Comparison of ENCODE assay signal across 8 cellular contexts in the genomic region with DNA sequence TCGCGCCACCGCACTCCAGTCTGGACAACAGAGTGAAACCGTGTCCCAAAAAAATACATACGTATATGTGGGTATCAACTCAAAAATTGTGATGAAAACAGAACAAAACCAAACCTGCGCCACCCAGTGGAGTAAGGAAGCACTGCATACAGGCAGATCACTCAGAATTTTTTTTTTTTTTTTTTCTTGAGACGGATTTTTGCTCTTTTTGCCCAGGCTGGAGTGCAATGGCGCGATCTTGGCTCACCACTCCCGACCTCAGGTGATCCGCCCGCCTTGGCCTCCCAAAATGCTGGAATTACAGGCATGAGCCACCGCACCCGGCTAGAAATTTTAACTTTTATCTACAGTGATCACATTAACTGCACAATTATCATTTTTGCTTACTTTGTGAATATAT. TPM values are rescaled to one million over a fixed set of nuclear protein-coding genes. Genes with fewer than 3 reads are reported as not detected.
DNase-seq lines count a peak whose midpoint lies in the region; ATAC-seq and TF ChIP-seq lines count a peak whose summit lies in the region.

No MANE protein-coding gene starts in this region.

- H3K4me2 ChIP-seq in OCI-LY1 (ENCODE audit: low read length), result peak overlapping the region; percentile 43; the same call in 1 of the 2 replicates

- TF ChIP-seq CTCF in OCI-LY1 (IDR thresholded peaks at IDR 0.05; ENCODE audit: low read length), result peak; percentile 76
- peak; percentile 79 for TF ChIP-seq CTCF in foreskin fibroblast (IDR thresholded peaks at IDR 0.05; ENCODE audit: low read depth, low read length)
- TF ChIP-seq CTCF in upper lobe of left lung (IDR thresholded peaks at IDR 0.05), result peak; percentile 61 to 90 (median 74)

- no peak for TF ChIP-seq EP300 in upper lobe of left lung (IDR thresholded peaks at IDR 0.05)

- no peak overlapping the region for H3K27ac ChIP-seq in OCI-LY1 (ENCODE audit: low read depth, low read length, poor library complexity, severe bottlenecking)
- no peak overlapping the region for H3K27ac ChIP-seq in upper lobe of left lung

- no peak overlapping the region for H3K9ac ChIP-seq in OCI-LY1 (ENCODE audit: low read length)

- WGBS in upper lobe of left lung, 2 donors, result 32 to 38% methylated on average over 14 of the region's 14 CpGs

- in situ Hi-C loops in ACHN (cut with HindIII; ENCODE audit: low pct_ligation_motif_present, low pct_unique_long_range_greater_than_20kb, low sequenced_read_pairs), result no loop called here

- TF ChIP-seq POLR2A in upper lobe of left lung (IDR thresholded peaks at IDR 0.05), result no peak

- H3F3A ChIP-seq in OCI-LY1 (ENCODE audit: insufficient read depth, low read length), result no peaks in the 10 kb centered on the region

- ATAC-seq in GM18867 (IDR thresholded peaks at IDR 0.05; ENCODE audit: unreplicated experiment) (peak; percentile 72), upper lobe of left lung (ENCODE audit: low FRiP score in 2 of 2) (peak in 1 of 2 donors; percentile 84)

- H3K27me3 ChIP-seq in OCI-LY1 (ENCODE audit: insufficient read depth, low read length) (no peaks in the 10 kb centered on the region), upper lobe of left lung (no peaks in the 10 kb centered on the region)

- no peaks in the 10 kb centered on the region for H3K4me1 ChIP-seq in OCI-LY1 (ENCODE audit: insufficient read depth, low read length, severe bottlenecking)
- H3K4me1 ChIP-seq in upper lobe of left lung, result peaks cover 0 to 10% (median 7%) of the 10 kb centered on the region in 4 donors

- H3K9me3 ChIP-seq in OCI-LY1 (ENCODE audit: low read length), result no peaks in the 10 kb centered on the region
- no peaks in the 10 kb centered on the region for H3K9me3 ChIP-seq in upper lobe of left lung

- H3K79me2 ChIP-seq in OCI-LY1 (ENCODE audit: insufficient read depth, low read length), result no peaks in the 10 kb centered on the region

- H3K36me3 ChIP-seq in OCI-LY1 (ENCODE audit: insufficient read depth, low read length), result no peaks in the 10 kb centered on the region
- no peaks in the 10 kb centered on the region for H3K36me3 ChIP-seq in upper lobe of left lung

- intact Hi-C loops in posterior cingulate gyrus (cut with DNase I), result loop anchor here (1.0 to 10.0 kb wide), 2 partner anchors 136 to 472 kb away; no protein-coding TSS in a partner anchor

- H2AFZ ChIP-seq in OCI-LY1 (ENCODE audit: low read length), result no peak overlapping the region

- no peaks in the 10 kb centered on the region for H3K9me2 ChIP-seq in OCI-LY1 (ENCODE audit: low read depth, low read length)

- peak; percentile 54 for DNase-seq in ACHN
- DNase-seq in activated T-cell treated with anti-CD3 and anti-CD28 coated beads, Interleukin-2, amount 50 U/mL, for 48 hours, result peak; percentile 81 to 83
- peak; percentile 28 to 74 for DNase-seq in foreskin fibroblast
- peak in 7 of 10 donors; percentile 46 to 91 (median 67) for DNase-seq in posterior cingulate gyrus
- peak in 1 of 2 donors; percentile 48 for DNase-seq in upper lobe of left lung
- no peak for DNase-seq in middle frontal gyrus (ENCODE audit: extremely low spot score, low spot score)

- H3K4me3 ChIP-seq in OCI-LY1 (ENCODE audit: low read depth, low read length, poor library complexity, severe bottlenecking) (peak overlapping the region; percentile 39), foreskin fibroblast (ENCODE audit: low read depth in 1 of 2, low read length in 2 of 2) (no peak overlapping the region), upper lobe of left lung (no peak overlapping the region)

- no peaks in the 10 kb centered on the region for H4K20me1 ChIP-seq in OCI-LY1 (ENCODE audit: insufficient read depth, low read length)

RNA-seq across cellular contexts. Expression of gene TMEM236, which starts 9.1 kb away (rescaled TPM):
- total RNA-seq in upper lobe of left lung, result 1 to 10 TPM in 5 of 6 donors, under 1 TPM in 1; 0.55 to 4.6 (median 1.6) TPM
